ENCODE assay signal across 20 cellular contexts in genomic region chr5:150062523-150062922, GRCh38. TPM values are rescaled to one million over a fixed set of nuclear protein-coding genes. Genes with fewer than 3 reads are reported as not detected.
"Had no signal": no experiment of that assay in that cellular context is flagged by ENCODE, and none has a peak within 500 bp of the region (broad histone marks: within the 10 kb centered on the region; RNA-seq: fewer than 3 reads in every experiment).

No MANE protein-coding gene starts in this region.

- H3K27me3 ChIP-seq: foreskin keratinocyte, hepatocyte, neutrophil, right atrium auricular region, sigmoid colon, suprapubic skin, thyroid gland, upper lobe of left lung, uterus had no signal

- H3K36me3 ChIP-seq: right atrium auricular region, sigmoid colon, suprapubic skin, thyroid gland, uterus had no signal

- ATAC-seq: effector memory CD8-positive, alpha-beta T cell; foreskin keratinocyte; left colon; left ventricle myocardium superior; naive thymus-derived CD4-positive, alpha-beta T cell had no signal

- H3K4me3 ChIP-seq: hepatocyte, lung, right atrium auricular region, sigmoid colon, skin epidermis, suprapubic skin, thyroid gland, upper lobe of left lung, uterus had no signal

- H3K27ac ChIP-seq: foreskin keratinocyte, hepatocyte, neutrophil, right atrium auricular region, sigmoid colon, suprapubic skin, thyroid gland, upper lobe of left lung, uterus had no signal

- H3K36me3 Mint-ChIP-seq: naive thymus-derived CD4-positive, alpha-beta T cell had no signal

- H3K9me3 Mint-ChIP-seq: effector memory CD8-positive, alpha-beta T cell; naive thymus-derived CD4-positive, alpha-beta T cell; nephron progenitor cell had no signal

- H3K9me3 ChIP-seq: neutrophil, right atrium auricular region, sigmoid colon, suprapubic skin, thyroid gland, upper lobe of left lung, uterus had no signal

- H3K27ac Mint-ChIP-seq: effector memory CD8-positive, alpha-beta T cell; naive thymus-derived CD4-positive, alpha-beta T cell; nephron progenitor cell had no signal

- H3K4me3 Mint-ChIP-seq: effector memory CD8-positive, alpha-beta T cell; naive thymus-derived CD4-positive, alpha-beta T cell; nephron progenitor cell had no signal

- DNase-seq: effector memory CD8-positive, alpha-beta T cell; foreskin keratinocyte; left colon; left ventricle myocardium superior; mesendoderm; naive thymus-derived CD4-positive, alpha-beta T cell; nephron progenitor cell; stimulated activated CD4-positive, alpha-beta T cell treated with anti-CD3 and anti-CD28 coated beads, Interleukin-12 subunit alpha, Interleukin-12 subunit beta, amount 100 ng/mL, for 4 hours; stimulated activated naive CD4-positive, alpha-beta T cell treated with Interleukin-2 at 50 U/mL for 16 hours; thyroid gland; upper lobe of left lung; uterus had no signal

- H3K4me1 ChIP-seq: sigmoid colon, suprapubic skin, thyroid gland, uterus had no signal

RNA-seq across cellular contexts. Expression of gene CSF1R, which starts 23.8 kb away (rescaled TPM):
- total RNA-seq: epithelial cell of proximal tubule, foreskin keratinocyte had no signal
